In genomic region chr13:92137519-92137918, GRCh38 we compare ENCODE assay signal across 15 cellular contexts.
"Had no signal": no experiment of that assay in that cellular context is flagged by ENCODE, and none has a peak within 500 bp of the region (broad histone marks: within the 10 kb centered on the region; RNA-seq: fewer than 3 reads in every experiment).

No MANE protein-coding gene starts in this region.

- H3K36me3 Mint-ChIP-seq: stimulated activated effector memory CD8-positive, alpha-beta T cell treated with anti-CD3 and anti-CD28 coated beads, Interleukin-12 subunit alpha, Interleukin-12 subunit beta, amount 100 ng/mL, for 72 hours had no signal

- ATAC-seq: activated CD8-positive, alpha-beta T cell treated with anti-CD3 and anti-CD28 coated beads, Interleukin-2, amount 10 ng/mL, durations not matched to agents 7 days and 5 days; activated naive CD8-positive, alpha-beta T cell treated with anti-CD3 and anti-CD28 coated beads, Interleukin-2, amount 50 U/mL, for 24 hours; pancreas; stimulated activated effector memory CD8-positive, alpha-beta T cell treated with anti-CD3 and anti-CD28 coated beads, Interleukin-12 subunit alpha, Interleukin-12 subunit beta, amount 100 ng/mL, for 72 hours had no signal

- H3K27me3 ChIP-seq: hepatocyte, pancreas, tibial nerve had no signal

- H3K27ac ChIP-seq: coronary artery, hepatocyte, left ventricle myocardium inferior, pancreas, skin epidermis, tibial nerve had no signal

- H3K27me3 Mint-ChIP-seq: activated naive CD8-positive, alpha-beta T cell treated with anti-CD3 and anti-CD28 coated beads, Interleukin-2, amount 50 U/mL, for 24 hours had no signal

- H3K4me3 ChIP-seq: coronary artery, hepatocyte, left ventricle myocardium inferior, pancreas, skin epidermis, tibial nerve had no signal

- H3K4me1 Mint-ChIP-seq: activated naive CD8-positive, alpha-beta T cell treated with anti-CD3 and anti-CD28 coated beads, Interleukin-2, amount 50 U/mL, for 24 hours; stimulated activated effector memory CD8-positive, alpha-beta T cell treated with anti-CD3 and anti-CD28 coated beads, Interleukin-12 subunit alpha, Interleukin-12 subunit beta, amount 100 ng/mL, for 72 hours had no signal

- H3K9me3 ChIP-seq: left ventricle myocardium inferior, pancreas, tibial nerve had no signal

- DNase-seq: activated CD4-positive, alpha-beta T cell treated with anti-CD3 and anti-CD28 coated beads for 48 hours; activated CD8-positive, alpha-beta memory T cell treated with anti-CD3 and anti-CD28 coated beads, Interleukin-2, amount 50 U/mL, for 48 hours; activated CD8-positive, alpha-beta T cell treated with anti-CD3 and anti-CD28 coated beads, Interleukin-2, amount 10 ng/mL, durations not matched to agents 7 days and 5 days; activated naive CD8-positive, alpha-beta T cell treated with anti-CD3 and anti-CD28 coated beads, Interleukin-2, amount 50 U/mL, for 24 hours; caudate nucleus; effector CD4-positive, alpha-beta T cell; left ventricle myocardium inferior; mesendoderm; pancreas; T-helper 1 cell had no signal

- H3K27ac Mint-ChIP-seq: activated CD8-positive, alpha-beta T cell treated with anti-CD3 and anti-CD28 coated beads, Interleukin-2, amount 10 ng/mL, durations not matched to agents 7 days and 5 days; activated naive CD8-positive, alpha-beta T cell treated with anti-CD3 and anti-CD28 coated beads, Interleukin-2, amount 50 U/mL, for 24 hours; stimulated activated effector memory CD8-positive, alpha-beta T cell treated with anti-CD3 and anti-CD28 coated beads, Interleukin-12 subunit alpha, Interleukin-12 subunit beta, amount 100 ng/mL, for 72 hours had no signal

- H3K4me3 Mint-ChIP-seq: activated CD8-positive, alpha-beta T cell treated with anti-CD3 and anti-CD28 coated beads, Interleukin-2, amount 10 ng/mL, durations not matched to agents 7 days and 5 days; activated naive CD8-positive, alpha-beta T cell treated with anti-CD3 and anti-CD28 coated beads, Interleukin-2, amount 50 U/mL, for 24 hours; stimulated activated effector memory CD8-positive, alpha-beta T cell treated with anti-CD3 and anti-CD28 coated beads, Interleukin-12 subunit alpha, Interleukin-12 subunit beta, amount 100 ng/mL, for 72 hours had no signal

- H3K36me3 ChIP-seq: left ventricle myocardium inferior, pancreas, tibial nerve had no signal

- H3K4me1 ChIP-seq: left ventricle myocardium inferior, tibial nerve had no signal
